Comparison of ENCODE assay signal across 26 cellular contexts in the genomic region with DNA sequence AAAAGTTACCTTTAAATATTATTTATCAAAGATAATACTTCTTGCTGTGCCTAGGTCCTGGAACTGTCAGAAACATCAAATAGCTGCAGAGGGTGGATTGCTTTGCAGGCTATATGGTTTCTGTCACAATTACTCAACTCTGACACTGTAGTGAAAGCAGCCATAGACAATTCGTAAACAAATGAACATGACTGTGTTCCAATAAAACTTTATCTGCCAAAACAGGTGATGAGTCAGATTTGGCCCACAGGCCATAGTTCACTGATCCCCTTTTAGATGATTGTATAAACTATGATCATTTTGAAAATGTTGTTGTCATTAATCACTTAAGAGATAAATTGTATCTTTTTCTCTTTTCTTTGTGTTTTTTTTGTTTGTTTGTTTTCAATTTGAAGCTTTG. TPM values are rescaled to one million over a fixed set of nuclear protein-coding genes. Genes with fewer than 3 reads are reported as not detected.
"Had no signal": no experiment of that assay in that cellular context is flagged by ENCODE, and none has a peak within 500 bp of the region (broad histone marks: within the 10 kb centered on the region; RNA-seq: fewer than 3 reads in every experiment).

No MANE protein-coding gene starts in this region.

- ATAC-seq: foreskin keratinocyte; left colon; mucosa of descending colon; naive thymus-derived CD8-positive, alpha-beta T cell; psoas muscle; sciatic nerve had no signal

- DNase-seq: cortex of kidney; dorsolateral prefrontal cortex; effector CD8-positive, alpha-beta T cell; foreskin keratinocyte; left colon; mammary epithelial cell; mucosa of descending colon; naive thymus-derived CD8-positive, alpha-beta T cell; psoas muscle; retina; stimulated activated CD4-positive, alpha-beta T cell treated with anti-CD3 and anti-CD28 coated beads, Interleukin-12 subunit alpha, Interleukin-12 subunit beta, amount 100 ng/mL, for 4 hours; stimulated activated naive CD4-positive, alpha-beta T cell; stomach; substantia nigra; transverse colon had no signal

- H3K9me3 ChIP-seq: esophagus muscularis mucosa, mucosa of descending colon, neutrophil, psoas muscle, stomach, thoracic aorta, transverse colon had no signal

- H3K4me1 ChIP-seq: esophagus muscularis mucosa, psoas muscle, stomach, transverse colon had no signal

- H3K36me3 ChIP-seq: esophagus muscularis mucosa, neutrophil, stomach, thoracic aorta, transverse colon had no signal

- H3K27ac ChIP-seq: dorsolateral prefrontal cortex, epithelial cell of prostate, esophagus muscularis mucosa, foreskin keratinocyte, neutrophil, psoas muscle, skin epidermis, stomach, thoracic aorta, transverse colon had no signal

- H3K27me3 ChIP-seq: dorsolateral prefrontal cortex, esophagus muscularis mucosa, foreskin keratinocyte, neutrophil, stomach, transverse colon had no signal

- H3K4me3 ChIP-seq: dorsolateral prefrontal cortex, esophagus muscularis mucosa, mucosa of descending colon, psoas muscle, skin epidermis, stomach, thoracic aorta, transverse colon had no signal

RNA-seq across cellular contexts. Expression of gene MEPE, which starts 8.4 kb away (rescaled TPM):
- total RNA-seq: esophagus muscularis mucosa; foreskin keratinocyte; kidney epithelial cell; left colon; lower leg skin; mammary epithelial cell; mucosa of descending colon; naive thymus-derived CD8-positive, alpha-beta T cell; osteoblast; psoas muscle; sciatic nerve; stomach; thoracic aorta; transverse colon; ureter had no signal
- polyA plus RNA-seq: foreskin keratinocyte; mammary epithelial cell; naive thymus-derived CD8-positive, alpha-beta T cell; neural cell; psoas muscle; stomach had no signal

RNA-seq across cellular contexts. Expression of gene IBSP, which starts 25.0 kb away (rescaled TPM):
- total RNA-seq: esophagus muscularis mucosa; foreskin keratinocyte; kidney epithelial cell; left colon; lower leg skin; mammary epithelial cell; mucosa of descending colon; naive thymus-derived CD8-positive, alpha-beta T cell; psoas muscle; sciatic nerve; stomach; thoracic aorta; transverse colon; ureter had no signal
- polyA plus RNA-seq: foreskin keratinocyte; mammary epithelial cell; naive thymus-derived CD8-positive, alpha-beta T cell; neural cell; psoas muscle; stomach had no signal
